Comparison of ENCODE assay signal across 8 cellular contexts in the genomic region with DNA sequence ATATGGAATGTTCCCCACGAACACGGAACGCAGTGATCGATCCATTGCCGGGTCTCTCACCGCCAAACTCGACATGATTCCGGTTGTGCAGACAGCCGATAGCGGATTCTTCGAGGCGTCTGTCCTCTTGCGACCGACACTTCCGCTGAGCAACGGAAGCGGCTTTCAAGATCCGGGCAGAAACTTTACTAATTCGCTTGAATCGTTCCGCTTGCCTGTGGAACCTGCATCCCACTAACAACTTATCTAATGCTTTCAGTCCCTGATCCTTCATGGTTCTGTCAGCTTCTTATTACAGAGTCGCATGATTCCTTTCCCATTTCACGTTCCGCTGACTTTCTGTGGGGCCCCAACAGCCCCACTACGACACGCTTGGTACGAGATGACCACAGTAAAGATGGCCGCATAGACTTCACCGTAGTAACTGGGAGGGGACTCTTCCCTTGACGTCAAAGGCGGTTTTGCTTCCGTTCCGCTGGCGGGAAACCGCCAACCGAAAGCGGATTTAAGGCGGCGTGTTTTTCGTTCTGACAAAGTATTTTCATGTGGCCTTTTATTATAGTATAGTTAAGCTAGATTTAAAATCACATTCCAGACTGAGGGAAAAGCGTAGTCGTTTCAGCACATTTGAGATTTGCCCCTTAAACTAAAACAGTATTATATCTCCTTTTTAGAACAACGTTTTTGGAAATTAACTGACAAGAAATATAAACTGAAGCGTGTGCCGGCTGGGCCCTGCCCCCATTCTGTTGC. TPM values are rescaled to one million over a fixed set of nuclear protein-coding genes. Genes with fewer than 3 reads are reported as not detected.
DNase-seq lines count a peak whose midpoint lies in the region; ATAC-seq lines count a peak whose summit lies in the region.

A gene with protein sequence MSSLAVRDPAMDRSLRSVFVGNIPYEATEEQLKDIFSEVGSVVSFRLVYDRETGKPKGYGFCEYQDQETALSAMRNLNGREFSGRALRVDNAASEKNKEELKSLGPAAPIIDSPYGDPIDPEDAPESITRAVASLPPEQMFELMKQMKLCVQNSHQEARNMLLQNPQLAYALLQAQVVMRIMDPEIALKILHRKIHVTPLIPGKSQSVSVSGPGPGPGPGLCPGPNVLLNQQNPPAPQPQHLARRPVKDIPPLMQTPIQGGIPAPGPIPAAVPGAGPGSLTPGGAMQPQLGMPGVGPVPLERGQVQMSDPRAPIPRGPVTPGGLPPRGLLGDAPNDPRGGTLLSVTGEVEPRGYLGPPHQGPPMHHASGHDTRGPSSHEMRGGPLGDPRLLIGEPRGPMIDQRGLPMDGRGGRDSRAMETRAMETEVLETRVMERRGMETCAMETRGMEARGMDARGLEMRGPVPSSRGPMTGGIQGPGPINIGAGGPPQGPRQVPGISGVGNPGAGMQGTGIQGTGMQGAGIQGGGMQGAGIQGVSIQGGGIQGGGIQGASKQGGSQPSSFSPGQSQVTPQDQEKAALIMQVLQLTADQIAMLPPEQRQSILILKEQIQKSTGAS (minus strand): TSS at position 121 of the 753 bp plus-strand sequence. CDS start 46 bp downstream, at position 75.

- peaks cover 23% of the 10 kb centered on the region for H3K79me2 ChIP-seq in Karpas-422 (ENCODE audit: low read length)

- peak within 1 kb of the TSS; percentile 77 for H3K9ac ChIP-seq in Karpas-422 (ENCODE audit: low read length)

- H3K27ac Mint-ChIP-seq in activated T-helper 1 cell treated with anti-CD3 and anti-CD28 coated beads, Interleukin-12 subunit alpha, Interleukin-12 subunit beta, Interleukin-2, Interleukin-4 antibody, amounts not matched to agents 30 ng/mL and 10 ng/mL and 1 ng/mL, durations not matched to agents 14 hours and 24 hours and 36 hours = peak within 1 kb of the TSS; percentile 100
- H3K27ac Mint-ChIP-seq in naive B cell = peak within 1 kb of the TSS; percentile 98 to 100 (median 99)
- peak within 1 kb of the TSS; percentile 99 for H3K27ac Mint-ChIP-seq in stimulated activated memory B cell treated with anti-CD40 and anti-IgM and Interleukin-4, amounts not matched to agents 10 μg/mL and 1 μg/mL and 100 μg/mL, for 72 hours

- H3K9me3 Mint-ChIP-seq in activated T-helper 1 cell treated with anti-CD3 and anti-CD28 coated beads, Interleukin-12 subunit alpha, Interleukin-12 subunit beta, Interleukin-2, Interleukin-4 antibody, amounts not matched to agents 30 ng/mL and 10 ng/mL and 1 ng/mL, durations not matched to agents 14 hours and 24 hours and 36 hours = peaks cover 10% of the 10 kb centered on the region
- peaks cover 0 to 2% (median 0%) of the 10 kb centered on the region in 7 donors for H3K9me3 Mint-ChIP-seq in naive B cell
- H3K9me3 Mint-ChIP-seq in stimulated activated memory B cell treated with anti-CD40 and anti-IgM and Interleukin-4, amounts not matched to agents 10 μg/mL and 1 μg/mL and 100 μg/mL, for 72 hours = no peaks in the 10 kb centered on the region

- H3K36me3 Mint-ChIP-seq in activated T-helper 1 cell treated with anti-CD3 and anti-CD28 coated beads, Interleukin-12 subunit alpha, Interleukin-12 subunit beta, Interleukin-2, Interleukin-4 antibody, amounts not matched to agents 30 ng/mL and 10 ng/mL and 1 ng/mL, durations not matched to agents 14 hours and 24 hours and 36 hours (ENCODE audit: low read depth) = peaks cover 49% of the 10 kb centered on the region
- peaks cover 7 to 15% of the 10 kb centered on the region in 2 donors for H3K36me3 Mint-ChIP-seq in naive B cell
- H3K36me3 Mint-ChIP-seq in stimulated activated memory B cell treated with anti-CD40 and anti-IgM and Interleukin-4, amounts not matched to agents 10 μg/mL and 1 μg/mL and 100 μg/mL, for 72 hours = peaks cover 22% of the 10 kb centered on the region

- ATAC-seq in GM21825 (IDR thresholded peaks at IDR 0.05; ENCODE audit: unreplicated experiment) = peak; percentile 92
- ATAC-seq in naive B cell (ENCODE audit: low read depth in 2 of 2) = peak; percentile 91
- peak; percentile 97 for ATAC-seq in stimulated activated memory B cell treated with anti-CD40 and anti-IgM and Interleukin-4, amounts not matched to agents 10 μg/mL and 1 μg/mL and 100 μg/mL, for 72 hours

- no peaks in the 10 kb centered on the region for H3K27me3 ChIP-seq in Karpas-422 (ENCODE audit: low read length)

- H3K4me3 Mint-ChIP-seq in activated T-helper 1 cell treated with anti-CD3 and anti-CD28 coated beads, Interleukin-12 subunit alpha, Interleukin-12 subunit beta, Interleukin-2, Interleukin-4 antibody, amounts not matched to agents 30 ng/mL and 10 ng/mL and 1 ng/mL, durations not matched to agents 14 hours and 24 hours and 36 hours = peak within 1 kb of the TSS; percentile 98
- H3K4me3 Mint-ChIP-seq in naive B cell = peak within 1 kb of the TSS; percentile 94 to 100 (median 99)
- H3K4me3 Mint-ChIP-seq in stimulated activated memory B cell treated with anti-CD40 and anti-IgM and Interleukin-4, amounts not matched to agents 10 μg/mL and 1 μg/mL and 100 μg/mL, for 72 hours = peak within 1 kb of the TSS; percentile 95

- H4K20me1 ChIP-seq in Karpas-422 (ENCODE audit: insufficient read depth, low read depth, low read length) = peaks cover 6% of the 10 kb centered on the region; the same call in 1 of the 2 replicates

- H3K27me3 Mint-ChIP-seq in activated T-helper 1 cell treated with anti-CD3 and anti-CD28 coated beads, Interleukin-12 subunit alpha, Interleukin-12 subunit beta, Interleukin-2, Interleukin-4 antibody, amounts not matched to agents 30 ng/mL and 10 ng/mL and 1 ng/mL, durations not matched to agents 14 hours and 24 hours and 36 hours (ENCODE audit: insufficient read depth) = no peaks in the 10 kb centered on the region
- H3K27me3 Mint-ChIP-seq in naive B cell = peaks cover 0 to 7% (median 4%) of the 10 kb centered on the region in 3 donors
- no peaks in the 10 kb centered on the region for H3K27me3 Mint-ChIP-seq in stimulated activated memory B cell treated with anti-CD40 and anti-IgM and Interleukin-4, amounts not matched to agents 10 μg/mL and 1 μg/mL and 100 μg/mL, for 72 hours

- peaks cover 5% of the 10 kb centered on the region; the same call in 1 of the 2 replicates for H3K36me3 ChIP-seq in Karpas-422 (ENCODE audit: insufficient read depth, low read length)

- DNase-seq in DMS79 treated with DMSO at 0.1 percent for 48 hours (lab: John Stamatoyannopoulos, UW) = peak; percentile 74
- DNase-seq in Karpas-422 = peak; percentile 97
- DNase-seq in RPMI7951 (ENCODE audit: low read depth) = peak; percentile 90
- DNase-seq in activated T-helper 1 cell treated with anti-CD3 and anti-CD28 coated beads, Interleukin-12 subunit alpha, Interleukin-12 subunit beta, Interleukin-2, Interleukin-4 antibody, amounts not matched to agents 30 ng/mL and 10 ng/mL and 1 ng/mL, durations not matched to agents 14 hours and 24 hours and 36 hours (ENCODE audit: low spot score) = peak; percentile 91
- DNase-seq in fibroblast of gingiva (ENCODE audit: low read depth) = peak; percentile 94
- peak; percentile 92 for DNase-seq in naive B cell

- intact Hi-C loops in activated T-helper 1 cell treated with anti-CD3 and anti-CD28 coated beads, Interleukin-12 subunit alpha, Interleukin-12 subunit beta, Interleukin-2, Interleukin-4 antibody, amounts not matched to agents 30 ng/mL and 10 ng/mL and 1 ng/mL, durations not matched to agents 14 hours and 24 hours and 36 hours (cut with micrococcal nuclease) = loop anchor here (1.0 to 5.0 kb wide), 5 partner anchors 8 to 1077 kb away; partner anchors contain the start of gene SGMS1

- H3K4me1 Mint-ChIP-seq in activated T-helper 1 cell treated with anti-CD3 and anti-CD28 coated beads, Interleukin-12 subunit alpha, Interleukin-12 subunit beta, Interleukin-2, Interleukin-4 antibody, amounts not matched to agents 30 ng/mL and 10 ng/mL and 1 ng/mL, durations not matched to agents 14 hours and 24 hours and 36 hours (ENCODE audit: low read depth) = peaks cover 68% of the 10 kb centered on the region
- H3K4me1 Mint-ChIP-seq in naive B cell = peaks cover 28 to 49% (median 39%) of the 10 kb centered on the region in 3 donors
- H3K4me1 Mint-ChIP-seq in stimulated activated memory B cell treated with anti-CD40 and anti-IgM and Interleukin-4, amounts not matched to agents 10 μg/mL and 1 μg/mL and 100 μg/mL, for 72 hours = peaks cover 33% of the 10 kb centered on the region

- peak within 1 kb of the TSS; percentile 67 for H3K27ac ChIP-seq in Karpas-422 (ENCODE audit: low read length)

- H2AFZ ChIP-seq in Karpas-422 (ENCODE audit: low read length) = peak within 1 kb of the TSS; percentile 81

- H3K9me2 ChIP-seq in Karpas-422 (replicated peaks; ENCODE audit: insufficient read depth, low read length) = no peaks in the 10 kb centered on the region

- H3K4me2 ChIP-seq in Karpas-422 (ENCODE audit: low read depth, low read length, poor library complexity, severe bottlenecking) = peak within 1 kb of the TSS; percentile 77

- H3K4me1 ChIP-seq in Karpas-422 (ENCODE audit: low read length) = peaks cover 18% of the 10 kb centered on the region

- H3K9me3 ChIP-seq in Karpas-422 (ENCODE audit: low read length) = no peaks in the 10 kb centered on the region

- peak within 1 kb of the TSS; percentile 69 for H3K4me3 ChIP-seq in Karpas-422 (ENCODE audit: low read length)

RNA-seq across cellular contexts. Expression of the gene that starts here (rescaled TPM):
- 14.5 and 22.1 TPM in 2 replicates for total RNA-seq in Karpas-422 (2014; rRNA removed; shearing (Covaris generic); ENCODE audit: low replicate concordance)
- 13.5 and 14.2 TPM in 2 replicates for total RNA-seq in RPMI7951 (2014; rRNA removed; shearing (Covaris generic))
- 42.3 and 44.8 TPM in 2 replicates for total RNA-seq in activated T-helper 1 cell treated with anti-CD3 and anti-CD28 coated beads, Interleukin-12 subunit alpha, Interleukin-12 subunit beta, Interleukin-2, Interleukin-4 antibody, amounts not matched to agents 30 ng/mL and 10 ng/mL and 1 ng/mL, durations not matched to agents 14 hours and 24 hours and 36 hours
- 10 to 100 TPM; 13.5 to 21.4 (median 17.7) TPM for polyA plus RNA-seq in naive B cell (ENCODE audit: low read depth in 6 of 6)

Comparison
In these comparisons a context has a peak if more than half of its experiments do, and no peak if none do; other contexts are left out.
1. Peak in every context shown above with its lines: DNase-seq, ATAC-seq, H3K4me3 ChIP-seq and H3K27ac ChIP-seq.